Comparison of ENCODE assay signal across 1 cellular context in genomic region chr12:57096099-57096572, GRCh38.
TF ChIP-seq lines count a peak whose summit lies in the region.

No MANE protein-coding gene starts in this region.

TF ChIP-seq in GM12878, 131 proteins besides CTCF, POLR2A, EP300 and RAD21:
- 0 out of 2 replicates have a peak, but pooled peaks have one; percentile 10 for TF ChIP-seq SMAD5 (IDR thresholded peaks at IDR 0.05; ENCODE audit: low read depth)
- no peak for TF ChIP-seq RUNX3 (IDR thresholded peaks at IDR 0.05; ENCODE audit: low read length)
- TF ChIP-seq RELB (IDR thresholded peaks at IDR 0.05; ENCODE audit: low read depth), result no peak
- TF ChIP-seq SIN3A (IDR thresholded peaks at IDR 0.05; ENCODE audit: low read depth, low read length), result no peak
- TF ChIP-seq BCL3 (IDR thresholded peaks at IDR 0.05; ENCODE audit: borderline replicate concordance, insufficient read depth, low read depth, low read length, poor library complexity, severe bottlenecking), result peak; percentile 25
